8 cellular contexts compared by ENCODE assay signal in the genomic region with DNA sequence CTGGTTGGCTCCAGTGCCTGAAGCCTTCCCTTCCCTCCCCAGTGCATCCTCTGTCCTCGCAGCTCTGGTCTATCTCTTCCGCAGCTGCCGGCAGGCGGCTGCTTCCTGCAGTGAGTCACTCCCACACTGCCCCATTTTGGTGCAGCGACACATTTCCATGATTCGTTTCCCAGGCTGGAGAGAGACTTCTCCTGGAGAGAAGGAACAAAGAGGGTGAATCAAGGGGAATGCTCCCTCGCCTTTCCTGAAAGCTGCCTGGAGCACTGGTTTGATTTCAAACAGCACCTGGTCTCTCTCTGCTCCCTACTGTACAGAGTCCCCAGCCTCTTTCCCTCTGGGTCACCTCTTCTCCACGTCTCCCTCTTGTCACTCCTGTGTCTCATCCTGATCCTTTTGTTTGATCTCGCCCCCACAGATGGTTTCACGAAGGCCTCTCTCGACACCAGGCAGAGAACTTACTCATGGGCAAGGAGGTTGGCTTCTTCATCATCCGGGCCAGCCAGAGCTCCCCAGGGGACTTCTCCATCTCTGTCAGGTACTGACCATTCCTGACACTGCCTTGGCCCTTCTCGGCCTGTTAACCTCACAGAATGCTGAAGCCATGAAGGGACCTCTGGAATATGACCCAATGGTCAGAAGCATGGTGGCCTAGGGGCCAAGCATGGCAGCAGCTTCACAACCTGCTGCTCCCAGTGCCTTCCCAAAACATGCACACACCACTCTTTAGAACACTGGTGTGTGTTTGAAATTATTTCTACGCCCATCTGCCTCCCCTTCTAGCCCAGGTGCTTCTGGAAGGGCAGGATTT. TPM values are rescaled to one million over a fixed set of nuclear protein-coding genes. Genes with fewer than 3 reads are reported as not detected.
A peak's percentile ranks its signal among the peaks of the same experiment; 100 is the strongest.
DNase-seq lines count a peak whose midpoint lies in the region; ATAC-seq and TF ChIP-seq lines count a peak whose summit lies in the region.

TMA7B (plus strand) TSS at position 758 of the 808 bp plus-strand sequence. CDS start 3,978 bp downstream, outside the sequence.

- ATAC-seq in HG03280 (IDR thresholded peaks at IDR 0.05; ENCODE audit: unreplicated experiment): no peak

- CTCF ChIA-PET in Caco-2 (lab: Charles Lee): no interaction called here

- BruUV-seq in Caco-2 (replicated peaks; lab: Mats Ljungman, UMichigan): no TSS peak

- H3K36me3 ChIP-seq in sigmoid colon (no peaks in the 10 kb centered on the region), Caco-2 (ENCODE audit: control insufficient read depth, insufficient read depth, low read length) (no peaks in the 10 kb centered on the region)

- H3K9me3 Mint-ChIP-seq in osteocyte (ENCODE audit: unreplicated experiment): no peaks in the 10 kb centered on the region
- H3K9me3 Mint-ChIP-seq in Caco-2 (ENCODE audit: unreplicated experiment): no peaks in the 10 kb centered on the region

- TF ChIP-seq EP300 in sigmoid colon (IDR thresholded peaks at IDR 0.05): no peak

- 62 to 82% methylated on average over 14 of the region's 14 CpGs for WGBS in sigmoid colon, 2 donors

- peak within 1 kb of the TSS; percentile 53 for H3K27ac Mint-ChIP-seq in osteocyte (ENCODE audit: unreplicated experiment)
- no peak within 1 kb of the TSS for H3K27ac Mint-ChIP-seq in Caco-2 (ENCODE audit: unreplicated experiment)

- no peaks in the 10 kb centered on the region for H3K9me3 ChIP-seq in sigmoid colon
- H3K9me3 ChIP-seq in Caco-2: no peaks in the 10 kb centered on the region

- H3K4me1 Mint-ChIP-seq in osteocyte (ENCODE audit: unreplicated experiment): peaks cover 23% of the 10 kb centered on the region
- H3K4me1 Mint-ChIP-seq in Caco-2 (ENCODE audit: low read depth, unreplicated experiment): no peaks in the 10 kb centered on the region

- DNase-seq in stimulated activated CD4-positive, alpha-beta T cell treated with anti-CD3 and anti-CD28 coated beads, Interleukin-15, amount 100 ng/mL, for 24 hours: peak; percentile 56
- DNase-seq in stimulated activated CD4-positive, alpha-beta T cell treated with anti-CD3 and anti-CD28 coated beads, Interleukin-2, amount 100 ng/mL, for 48 hours: no peak
- DNase-seq in UCSD-AML1 (lab: John Stamatoyannopoulos, UW; ENCODE audit: unreplicated experiment): peak; percentile 68
- DNase-seq in epithelial cell of prostate (ENCODE audit: low read depth, low spot score): no peak
- no peak for DNase-seq in osteocyte (ENCODE audit: extremely low spot score, unreplicated experiment)
- DNase-seq in sigmoid colon: no peak
- DNase-seq in Caco-2: no peak

- no peaks in the 10 kb centered on the region for H3K4me1 ChIP-seq in sigmoid colon
- no peaks in the 10 kb centered on the region for H3K4me1 ChIP-seq in Caco-2

- H3K27me3 Mint-ChIP-seq in osteocyte (ENCODE audit: unreplicated experiment) (peaks cover 5% of the 10 kb centered on the region), Caco-2 (ENCODE audit: insufficient read depth, unreplicated experiment) (no peaks in the 10 kb centered on the region)

- no peak for TF ChIP-seq POLR2A in sigmoid colon (IDR thresholded peaks at IDR 0.05)

- TF ChIP-seq CTCF in osteocyte (IDR thresholded peaks at IDR 0.05): peak; percentile 36
- no peak for TF ChIP-seq CTCF in sigmoid colon (IDR thresholded peaks at IDR 0.05)
- TF ChIP-seq CTCF in Caco-2 (IDR thresholded peaks at IDR 0.05; ENCODE audit: insufficient read depth in 1 of 2, low read depth in 1 of 2, low read length in 1 of 2, severe bottlenecking in 1 of 2, unreplicated experiment in 1 of 2): no peak

- H3K27ac ChIP-seq in epithelial cell of prostate (peak within 1 kb of the TSS; percentile 37), sigmoid colon (no peak within 1 kb of the TSS)

- intact Hi-C loops in sigmoid colon (cut with DNase I): no loop called here
- intact Hi-C loops in Caco-2 (cut with micrococcal nuclease; ENCODE audit: unreplicated experiment): no loop called here

- peaks cover 0 to 3% (median 0%) of the 10 kb centered on the region in 3 donors for H3K27me3 ChIP-seq in sigmoid colon
- H3K27me3 ChIP-seq in Caco-2 (replicated peaks; ENCODE audit: control insufficient read depth, insufficient read depth, low read length): no peaks in the 10 kb centered on the region; the same call in 1 of the 2 replicates

- H3K4me3 ChIP-seq in sigmoid colon (no peak within 1 kb of the TSS), Caco-2 (ENCODE audit: low read depth, low read length) (no peak within 1 kb of the TSS)

- no peak within 1 kb of the TSS for H3K4me3 Mint-ChIP-seq in osteocyte (ENCODE audit: unreplicated experiment)
- H3K4me3 Mint-ChIP-seq in Caco-2 (ENCODE audit: unreplicated experiment): no peak within 1 kb of the TSS

- H3K36me3 Mint-ChIP-seq in osteocyte (ENCODE audit: unreplicated experiment): no peaks in the 10 kb centered on the region
- no peaks in the 10 kb centered on the region for H3K36me3 Mint-ChIP-seq in Caco-2 (ENCODE audit: insufficient read depth, unreplicated experiment)

- POLR2A ChIA-PET in Caco-2 (lab: Charles Lee): no interaction called here

RNA-seq across cellular contexts. Expression of gene TMA7B, which starts in this region (rescaled TPM):
- total RNA-seq in osteocyte (not detected in 2 replicates), sigmoid colon (not detected), Caco-2 (2022) (not detected in 2 replicates)
- polyA plus RNA-seq in sigmoid colon: under 1 TPM in 1 of 3 donors, not detected in 2; 0.41 TPM

Comparison
In these comparisons a context has a peak if more than half of its experiments do, and no peak if none do; other contexts are left out.
1. DNase-seq: peak in stimulated activated CD4-positive, alpha-beta T cell treated with anti-CD3 and anti-CD28 coated beads, Interleukin-15, amount 100 ng/mL, for 24 hours (single experiment) and UCSD-AML1 (single experiment); none in stimulated activated CD4-positive, alpha-beta T cell treated with anti-CD3 and anti-CD28 coated beads, Interleukin-2, amount 100 ng/mL, for 48 hours (0 of 2), epithelial cell of prostate (single experiment), osteocyte (single experiment), sigmoid colon (single experiment) and Caco-2 (0 of 2).